ENCODE assay signal across 19 cellular contexts in genomic region chr3:113157408-113157980, GRCh38. TPM values are rescaled to one million over a fixed set of nuclear protein-coding genes. Genes with fewer than 3 reads are reported as not detected.
DNase-seq lines count a peak whose midpoint lies in the region; ATAC-seq and TF ChIP-seq lines count a peak whose summit lies in the region.
"Had no signal": no experiment of that assay in that cellular context is flagged by ENCODE, and none has a peak within 500 bp of the region (broad histone marks: within the 10 kb centered on the region; RNA-seq: fewer than 3 reads in every experiment).

No MANE protein-coding gene starts in this region.

- intact Hi-C loops in heart right ventricle (cut with DNase I) (loop anchor here in 1 of 10 donors (10.0 kb wide), 1 partner anchor 57 kb away; the partner anchor contains the start of gene BOC), right cardiac atrium (cut with DNase I) (no loop called here), posterior vena cava (cut with DNase I) (loop anchor here in 1 of 2 donors (10.0 kb wide), 1 partner anchor 57 kb away; the partner anchor contains the start of gene BOC), aorta (cut with DNase I) (no loop called here)

- no peaks in the 10 kb centered on the region for H3K36me3 Mint-ChIP-seq in glutamatergic neuron (ENCODE audit: unreplicated experiment)

- peak in 6 of 8 donors; percentile 69 to 90 (median 74) for ATAC-seq in heart right ventricle
- ATAC-seq in right cardiac atrium: no peak
- peak; percentile 73 for ATAC-seq in aorta (ENCODE audit: low FRiP score)
- no peak for ATAC-seq in GM19455 (IDR thresholded peaks at IDR 0.05; ENCODE audit: unreplicated experiment)
- no peak for ATAC-seq in GM19467 (IDR thresholded peaks at IDR 0.05; ENCODE audit: unreplicated experiment)
- ATAC-seq: K562 had no signal

- H3K9me3 ChIP-seq in heart right ventricle (peaks cover 0 to 3% (median 0%) of the 10 kb centered on the region in 11 donors), right cardiac atrium (ENCODE audit: control insufficient read depth, low read length) (no peaks in the 10 kb centered on the region), aorta (ENCODE audit: control insufficient read depth, low read length) (no peaks in the 10 kb centered on the region)
- H3K9me3 ChIP-seq: Caco-2 had no signal

- H3K4me1 Mint-ChIP-seq in glutamatergic neuron (ENCODE audit: low read depth, unreplicated experiment): peaks cover 7% of the 10 kb centered on the region
- H3K4me1 Mint-ChIP-seq: activated CD4-positive, alpha-beta memory T cell treated with anti-CD3 and anti-CD28 coated beads, Interleukin-2, amount 10 ng/mL, durations not matched to agents 7 days and 5 days had no signal

- H3K9me3 Mint-ChIP-seq in glutamatergic neuron (ENCODE audit: unreplicated experiment): no peaks in the 10 kb centered on the region
- H3K9me3 Mint-ChIP-seq: activated CD4-positive, alpha-beta memory T cell treated with anti-CD3 and anti-CD28 coated beads, Interleukin-2, amount 10 ng/mL, durations not matched to agents 7 days and 5 days; H9 had no signal

- H3K36me3 ChIP-seq in heart right ventricle (no peaks in the 10 kb centered on the region), aorta (ENCODE audit: control insufficient read depth in 1 of 2, insufficient read depth in 2 of 2, low read length in 1 of 2) (no peaks in the 10 kb centered on the region)

- TF ChIP-seq CTCF in heart right ventricle (IDR thresholded peaks at IDR 0.05) (no peak), glutamatergic neuron (IDR thresholded peaks at IDR 0.05; ENCODE audit: partially characterized antibody, unreplicated experiment) (no peak)

- 52 to 67% methylated on average over 2 of the region's 2 CpGs for WGBS in heart right ventricle, 2 donors
- 55% methylated on average over 2 of the region's 2 CpGs for WGBS in right cardiac atrium
- 75 to 98% methylated on average over 2 of the region's 2 CpGs for WGBS in aorta, 2 donors

- H3K27ac Mint-ChIP-seq in glutamatergic neuron (ENCODE audit: unreplicated experiment): peak overlapping the region; percentile 31
- H3K27ac Mint-ChIP-seq: activated CD4-positive, alpha-beta memory T cell treated with anti-CD3 and anti-CD28 coated beads, Interleukin-2, amount 10 ng/mL, durations not matched to agents 7 days and 5 days; progenitor cell of endocrine pancreas had no signal

- H3K4me3 ChIP-seq in heart right ventricle (no peak overlapping the region), right cardiac atrium (ENCODE audit: low read length) (no peak overlapping the region), aorta (ENCODE audit: low read length in 2 of 2) (no peak overlapping the region)
- H3K4me3 ChIP-seq: K562 had no signal

- no peaks in the 10 kb centered on the region for H3K27me3 Mint-ChIP-seq in glutamatergic neuron (ENCODE audit: unreplicated experiment)

- peak overlapping the region in 5 of 10 donors; percentile 8 to 60 (median 36) for H3K27ac ChIP-seq in heart right ventricle
- H3K27ac ChIP-seq in right cardiac atrium (ENCODE audit: low read length): no peak overlapping the region
- no peak overlapping the region for H3K27ac ChIP-seq in aorta (ENCODE audit: low read depth in 1 of 2, low read length in 2 of 2)

- peak in 1 of 2 donors; percentile 47 for DNase-seq in heart right ventricle
- DNase-seq in right cardiac atrium: no peak
- no peak for DNase-seq in glutamatergic neuron
- DNase-seq in posterior vena cava (ENCODE audit: low spot score): peak; percentile 86
- peak in 1 of 2 donors; percentile 46 for DNase-seq in aorta
- no peak for DNase-seq in GM19238 (ENCODE audit: insufficient read length, low spot score)
- DNase-seq: activated CD4-positive, alpha-beta memory T cell treated with anti-CD3 and anti-CD28 coated beads, Interleukin-2, amount 10 ng/mL, durations not matched to agents 7 days and 5 days; amygdala; Caco-2; dermis blood vessel endothelial cell; foreskin fibroblast; H9; NCI-H1092 treated with DMSO at 0.1 percent for 48 hours; stimulated activated CD4-positive, alpha-beta T cell treated with anti-CD3 and anti-CD28 coated beads, Interleukin-2, amount 100 ng/mL, for 48 hours had no signal

- peaks cover 0 to 15% (median 5%) of the 10 kb centered on the region in 9 donors for H3K4me1 ChIP-seq in heart right ventricle
- H3K4me1 ChIP-seq in right cardiac atrium (ENCODE audit: control insufficient read depth, insufficient read depth, low read length): no peaks in the 10 kb centered on the region
- H3K4me1 ChIP-seq in aorta (ENCODE audit: control insufficient read depth in 1 of 2, insufficient read depth in 2 of 2, low read length in 2 of 2): no peaks in the 10 kb centered on the region
- H3K4me1 ChIP-seq: Caco-2 had no signal

- H3K4me3 Mint-ChIP-seq in glutamatergic neuron (ENCODE audit: unreplicated experiment): no peak overlapping the region
- H3K4me3 Mint-ChIP-seq: activated CD4-positive, alpha-beta memory T cell treated with anti-CD3 and anti-CD28 coated beads, Interleukin-2, amount 10 ng/mL, durations not matched to agents 7 days and 5 days; H9 had no signal

- H3K27me3 ChIP-seq in heart right ventricle: no peaks in the 10 kb centered on the region
- no peaks in the 10 kb centered on the region for H3K27me3 ChIP-seq in right cardiac atrium (ENCODE audit: control insufficient read depth, insufficient read depth)
- no peaks in the 10 kb centered on the region for H3K27me3 ChIP-seq in aorta (ENCODE audit: control insufficient read depth in 1 of 2, insufficient read depth in 2 of 2, low read length in 1 of 2)

RNA-seq across cellular contexts. Expression of gene BOC, which starts 53.9 kb away (rescaled TPM):
- 10 to 100 TPM in 1 of 10 donors, 1 to 10 TPM in 9; 2.9 to 13.9 (median 5.4) TPM for total RNA-seq in heart right ventricle
- polyA plus RNA-seq in heart right ventricle: 1 to 10 TPM; 2.1 to 3.8 TPM
- 10 to 100 TPM; 12.9 to 45.3 (median 15.4) TPM for total RNA-seq in right cardiac atrium
- 5.2 TPM for polyA plus RNA-seq in right cardiac atrium
- 32.9 TPM for total RNA-seq in glutamatergic neuron (ENCODE audit: unreplicated experiment)
- 10 to 100 TPM; 51.6 to 86.8 TPM for total RNA-seq in posterior vena cava
- total RNA-seq in aorta: 100 to 1,000 TPM in 1 of 2 donors, 10 to 100 TPM in 1; 45.1 to 164 TPM
- 1 to 10 TPM; 6.6 to 8.5 TPM for polyA plus RNA-seq in aorta
- total RNA-seq: activated CD4-positive, alpha-beta memory T cell treated with anti-CD3 and anti-CD28 coated beads, Interleukin-2, amount 10 ng/mL, durations not matched to agents 7 days and 5 days; K562; mononuclear cell had no signal
- polyA plus RNA-seq: K562 had no signal

Comparison
In these comparisons a context has a peak if more than half of its experiments do, and no peak if none do; other contexts are left out.
1. ATAC-seq: peak in heart right ventricle (6 of 8) and aorta (single experiment); none in right cardiac atrium (0 of 2), GM19455 (single experiment) and GM19467 (single experiment).